Comparison of ENCODE assay signal across 31 cellular contexts in the genomic region with DNA sequence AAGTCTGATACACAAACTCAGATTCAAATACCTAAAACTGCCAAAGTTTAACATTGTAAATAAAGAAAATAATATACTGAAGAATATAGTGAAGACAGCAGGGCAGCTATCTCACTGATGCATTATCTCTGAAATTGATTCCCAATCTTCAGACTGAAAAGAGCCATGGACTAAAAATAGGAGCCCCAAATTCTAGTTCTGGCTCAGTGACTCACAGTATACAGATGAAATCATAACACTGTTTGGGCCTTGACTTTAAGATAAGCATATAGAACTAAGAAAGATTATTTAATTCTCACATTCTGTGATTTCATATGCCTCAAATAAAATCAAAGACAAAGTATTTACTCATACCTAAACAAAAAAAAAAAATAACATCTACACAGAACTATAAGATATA.
"Had no signal": no experiment of that assay in that cellular context is flagged by ENCODE, and none has a peak within 500 bp of the region (broad histone marks: within the 10 kb centered on the region; RNA-seq: fewer than 3 reads in every experiment).

No MANE protein-coding gene starts in this region.

- ATAC-seq: activated CD4-positive, CD25-positive, alpha-beta regulatory T cell treated with anti-CD3 and anti-CD28 coated beads, Interleukin-2, amount 50 U/mL, for 24 hours; activated CD8-positive, alpha-beta T cell treated with anti-CD3 and anti-CD28 coated beads for 36 hours; activated T-cell treated with anti-CD3 and anti-CD28 coated beads, Interleukin-2, amount 50 U/mL, for 72 hours; Panc1; Right ventricle myocardium inferior; SK-N-SH treated with all-trans-retinoic acid at 6 μM for 48 hours had no signal

- H3K9me3 ChIP-seq: adrenal gland, breast epithelium, MG63, SJSA1 had no signal

- H3K27ac ChIP-seq: adrenal gland, breast epithelium, SJSA1 had no signal

- H3K27me3 ChIP-seq: adrenal gland, breast epithelium, MG63, SJSA1 had no signal

- H3K27me3 Mint-ChIP-seq: activated CD8-positive, alpha-beta T cell treated with anti-CD3 and anti-CD28 coated beads for 36 hours; activated naive CD4-positive, alpha-beta T cell treated with anti-CD3 and anti-CD28 coated beads, Interleukin-2, amount 10 ng/mL, durations not matched to agents 7 days and 5 days; activated naive CD8-positive, alpha-beta T cell treated with anti-CD3 and anti-CD28 coated beads for 36 hours had no signal

- H3K4me3 Mint-ChIP-seq: activated CD8-positive, alpha-beta T cell treated with anti-CD3 and anti-CD28 coated beads for 36 hours; activated naive CD4-positive, alpha-beta T cell treated with anti-CD3 and anti-CD28 coated beads, Interleukin-2, amount 10 ng/mL, durations not matched to agents 7 days and 5 days; activated naive CD8-positive, alpha-beta T cell treated with anti-CD3 and anti-CD28 coated beads for 36 hours; activated T-cell treated with anti-CD3 and anti-CD28 coated beads, Interleukin-2, amount 50 U/mL, for 72 hours had no signal

- H3K9me3 Mint-ChIP-seq: activated CD8-positive, alpha-beta T cell treated with anti-CD3 and anti-CD28 coated beads for 36 hours; activated naive CD4-positive, alpha-beta T cell treated with anti-CD3 and anti-CD28 coated beads, Interleukin-2, amount 10 ng/mL, durations not matched to agents 7 days and 5 days; activated naive CD8-positive, alpha-beta T cell treated with anti-CD3 and anti-CD28 coated beads for 36 hours; activated T-cell treated with anti-CD3 and anti-CD28 coated beads, Interleukin-2, amount 50 U/mL, for 72 hours; activated T-helper 2 cell treated with anti-CD3 and anti-CD28 coated beads, Interferon-gamma antibody, Interleukin-2, Interleukin-4, amounts not matched to agents 10 μg/mL and 5 μg/mL and 100 μg/mL, durations not matched to agents 14 hours and 24 hours and 36 hours had no signal

- H3K4me3 ChIP-seq: adrenal gland, breast epithelium, MG63, SJSA1 had no signal

- H3K4me1 ChIP-seq: adrenal gland, breast epithelium, SJSA1 had no signal

- DNase-seq: activated CD4-positive, alpha-beta T cell treated with anti-CD3 and anti-CD28 coated beads for 4 hours; activated CD8-positive, alpha-beta memory T cell treated with anti-CD3 and anti-CD28 coated beads, Interleukin-2, amount 50 U/mL, for 4 hours; activated CD8-positive, alpha-beta T cell treated with anti-CD3 and anti-CD28 coated beads for 36 hours; activated gamma-delta T cell treated with Interleukin-2 at 50 U/mL for 16 hours; activated naive CD4-positive, alpha-beta T cell treated with anti-CD3 and anti-CD28 coated beads, Interleukin-2, amount 10 ng/mL, durations not matched to agents 7 days and 5 days; activated naive CD8-positive, alpha-beta T cell treated with anti-CD3 and anti-CD28 coated beads for 36 hours; activated T-cell treated with anti-CD3 and anti-CD28 coated beads, Interleukin-2, amount 50 U/mL, for 72 hours; adrenal gland; anterior cingulate cortex; MG63; MV-4-11; NCI-H1092 treated with DMSO at 0.1 percent for 48 hours; NCI-H1417 treated with DMSO at 0.1 percent for 48 hours; NCI-H1694; NCI-H2029; NCI-H2107; NCI-H2171 treated with DMSO at 0.1 percent for 48 hours; NCI-H345; NCI-H510A; NCI-H526 treated with DMSO at 0.1 percent for 48 hours; NCI-H82; OCI-M1; RPMI8226; SW 1271 had no signal

- H3K27ac Mint-ChIP-seq: activated naive CD8-positive, alpha-beta T cell treated with anti-CD3 and anti-CD28 coated beads for 36 hours; activated T-helper 2 cell treated with anti-CD3 and anti-CD28 coated beads, Interferon-gamma antibody, Interleukin-2, Interleukin-4, amounts not matched to agents 10 μg/mL and 5 μg/mL and 100 μg/mL, durations not matched to agents 14 hours and 24 hours and 36 hours had no signal

- H3K4me1 Mint-ChIP-seq: activated naive CD4-positive, alpha-beta T cell treated with anti-CD3 and anti-CD28 coated beads, Interleukin-2, amount 10 ng/mL, durations not matched to agents 7 days and 5 days had no signal
